8 cellular contexts compared by ENCODE assay signal in the genomic region with DNA sequence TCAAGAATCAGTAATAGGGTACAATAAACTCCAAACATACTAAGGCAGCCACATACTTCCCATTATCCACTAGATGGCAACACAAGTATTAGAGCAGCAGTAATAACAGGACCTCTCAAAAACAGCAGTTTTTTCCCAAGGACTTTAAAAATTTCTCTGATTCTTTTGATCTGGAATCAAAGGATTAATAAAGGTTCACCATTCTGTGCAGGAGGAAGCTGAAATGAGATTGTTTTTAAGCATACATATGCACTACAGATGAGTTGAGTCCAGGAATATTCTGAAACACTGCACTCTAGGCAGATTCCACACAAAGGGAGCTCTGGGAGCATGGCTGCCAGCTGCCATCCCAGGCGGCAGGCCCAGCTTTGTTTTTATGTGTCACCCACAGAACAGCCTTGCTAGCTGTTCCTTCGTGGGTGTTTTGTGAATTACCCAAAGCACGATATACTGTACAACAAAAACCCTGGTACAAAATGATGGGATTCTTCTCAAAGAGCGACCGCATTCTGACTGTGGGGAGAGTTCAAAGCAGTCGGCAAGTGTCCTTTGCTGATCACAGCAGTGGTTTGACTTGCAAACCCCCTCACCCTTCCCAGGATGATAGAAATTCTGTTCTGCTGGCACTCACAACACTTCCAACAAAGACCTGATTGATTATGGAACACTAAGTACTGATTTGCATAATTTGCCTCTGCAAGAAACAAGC.
DNase-seq lines count a peak whose midpoint lies in the region; ATAC-seq and TF ChIP-seq lines count a peak whose summit lies in the region.

No MANE protein-coding gene starts in this region.

- H3K36me3 Mint-ChIP-seq in stimulated activated naive B cell treated with anti-CD40 and anti-IgM and Interleukin-4, amounts not matched to agents 10 μg/mL and 1 μg/mL and 100 μg/mL, for 72 hours = peaks cover 4 to 20% of the 10 kb centered on the region in 2 donors

- no peak overlapping the region for H3K4me3 ChIP-seq in cardiac fibroblast (replicated peaks in 1 of 2; ENCODE audit: low read depth in 2 of 2, low read length in 2 of 2)

- no peak overlapping the region for H3K4me3 Mint-ChIP-seq in stimulated activated naive B cell treated with anti-CD40 and anti-IgM and Interleukin-4, amounts not matched to agents 10 μg/mL and 1 μg/mL and 100 μg/mL, for 72 hours

- DNase-seq in AG20443 (ENCODE audit: low spot score) (peak; percentile 75), cardiac fibroblast (ENCODE audit: low read depth in 2 of 2) (peak; percentile 37), medulla oblongata (ENCODE audit: extremely low spot score) (peak; percentile 90), RKO (ENCODE audit: low spot score) (no peak), EL (no peak), MV-4-11 (lab: John Stamatoyannopoulos, UW) (no peak)
- DNase-seq in stimulated activated naive B cell treated with anti-CD40 and anti-IgM and Interleukin-4, amounts not matched to agents 10 μg/mL and 1 μg/mL and 100 μg/mL, for 72 hours = no peak

- H3K4me1 Mint-ChIP-seq in stimulated activated naive B cell treated with anti-CD40 and anti-IgM and Interleukin-4, amounts not matched to agents 10 μg/mL and 1 μg/mL and 100 μg/mL, for 72 hours = peaks cover 8 to 10% of the 10 kb centered on the region in 2 donors

- H3K27me3 Mint-ChIP-seq in stimulated activated naive B cell treated with anti-CD40 and anti-IgM and Interleukin-4, amounts not matched to agents 10 μg/mL and 1 μg/mL and 100 μg/mL, for 72 hours = no peaks in the 10 kb centered on the region

- TF ChIP-seq CTCF in LNCAP (IDR thresholded peaks at IDR 0.05) (peak; percentile 67), cardiac fibroblast (IDR thresholded peaks at IDR 0.05; ENCODE audit: low read depth, low read length) (peak; percentile 54)

- ATAC-seq in stimulated activated naive B cell treated with anti-CD40 and anti-IgM and Interleukin-4, amounts not matched to agents 10 μg/mL and 1 μg/mL and 100 μg/mL, for 72 hours (replicated peaks) = no peak

- no peak overlapping the region for H3K27ac Mint-ChIP-seq in stimulated activated naive B cell treated with anti-CD40 and anti-IgM and Interleukin-4, amounts not matched to agents 10 μg/mL and 1 μg/mL and 100 μg/mL, for 72 hours

- H3K9me3 Mint-ChIP-seq in stimulated activated naive B cell treated with anti-CD40 and anti-IgM and Interleukin-4, amounts not matched to agents 10 μg/mL and 1 μg/mL and 100 μg/mL, for 72 hours = no peaks in the 10 kb centered on the region

Comparison
In these comparisons a context has a peak if more than half of its experiments do, and no peak if none do; other contexts are left out.
1. DNase-seq: peak in AG20443 (single experiment), cardiac fibroblast (2 of 2) and medulla oblongata (single experiment); none in RKO (single experiment), stimulated activated naive B cell treated with anti-CD40 and anti-IgM and Interleukin-4, amounts not matched to agents 10 μg/mL and 1 μg/mL and 100 μg/mL, for 72 hours (single experiment), EL (single experiment) and MV-4-11 (single experiment).